13 cellular contexts compared by ENCODE assay signal in the genomic region with DNA sequence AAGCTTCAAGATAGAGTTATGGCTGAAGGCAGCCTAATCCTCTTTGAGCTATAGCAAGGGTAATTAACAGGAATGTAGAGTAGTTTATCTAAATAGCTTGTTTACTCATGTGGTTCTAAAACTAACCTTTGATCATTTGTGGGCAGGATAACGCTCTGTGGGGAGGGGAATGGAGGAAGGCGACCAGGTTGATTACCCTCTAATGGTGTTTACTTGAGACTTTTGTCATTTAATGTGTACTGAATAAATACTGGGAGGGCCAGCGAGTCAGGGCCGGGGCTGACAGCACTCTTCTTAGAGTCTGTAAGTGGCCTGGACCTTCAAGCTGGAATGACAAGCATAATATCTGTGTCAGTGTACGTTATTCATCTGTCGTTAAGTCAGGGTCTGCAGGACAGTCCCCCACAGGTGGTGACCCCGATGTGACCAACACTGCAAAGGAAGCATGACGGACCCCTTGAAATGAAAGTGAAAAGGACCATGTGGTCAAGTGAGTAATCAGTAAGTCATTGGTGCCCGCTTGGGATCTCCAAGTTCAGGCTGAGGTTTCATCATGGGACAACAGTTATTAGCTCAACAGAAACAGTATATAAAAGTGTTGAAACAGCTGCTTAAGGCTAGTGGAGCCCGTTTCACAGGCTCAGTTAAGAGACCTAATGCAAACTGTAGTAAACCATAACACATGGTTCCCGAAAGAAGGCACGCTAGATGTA.
DNase-seq lines count a peak whose midpoint lies in the region; ATAC-seq and TF ChIP-seq lines count a peak whose summit lies in the region.
"Had no signal": no experiment of that assay in that cellular context is flagged by ENCODE, and none has a peak within 500 bp of the region (broad histone marks: within the 10 kb centered on the region; RNA-seq: fewer than 3 reads in every experiment).

No MANE protein-coding gene starts in this region.

- H3K27ac Mint-ChIP-seq in activated CD8-positive, alpha-beta T cell treated with anti-CD3 and anti-CD28 coated beads, Interleukin-2, amount 10 ng/mL, durations not matched to agents 7 days and 5 days, result no peak overlapping the region
- H3K27ac Mint-ChIP-seq: mesothelial cell of epicardium had no signal

- H3K27me3 ChIP-seq in RWPE2 (ENCODE audit: insufficient read depth, poor library complexity, severe bottlenecking) (no peaks in the 10 kb centered on the region), esophagus squamous epithelium (no peaks in the 10 kb centered on the region)
- H3K27me3 ChIP-seq: heart left ventricle had no signal

- H3K4me3 Mint-ChIP-seq in activated CD8-positive, alpha-beta T cell treated with anti-CD3 and anti-CD28 coated beads, Interleukin-2, amount 10 ng/mL, durations not matched to agents 7 days and 5 days, result no peak overlapping the region
- H3K4me3 Mint-ChIP-seq: mesothelial cell of epicardium had no signal

- H3K36me3 ChIP-seq in RWPE2 (ENCODE audit: low read depth) (no peaks in the 10 kb centered on the region), esophagus squamous epithelium (peaks cover 0 to 18% (median 0%) of the 10 kb centered on the region in 3 donors)

- no peaks in the 10 kb centered on the region for H3K9me3 Mint-ChIP-seq in activated CD8-positive, alpha-beta T cell treated with anti-CD3 and anti-CD28 coated beads, Interleukin-2, amount 10 ng/mL, durations not matched to agents 7 days and 5 days (ENCODE audit: insufficient read depth)

- H3K4me1 ChIP-seq in RWPE2 (ENCODE audit: insufficient read depth, poor library complexity, severe bottlenecking) (no peaks in the 10 kb centered on the region), esophagus squamous epithelium (no peaks in the 10 kb centered on the region)
- H3K4me1 ChIP-seq: heart left ventricle had no signal

- ATAC-seq in RWPE2 (ENCODE audit: low read depth), result 0 out of 3 replicates have a peak, but pooled peaks have one; percentile 17
- no peak for ATAC-seq in activated CD8-positive, alpha-beta T cell treated with anti-CD3 and anti-CD28 coated beads, Interleukin-2, amount 10 ng/mL, durations not matched to agents 7 days and 5 days
- ATAC-seq: heart left ventricle had no signal

- intact Hi-C loops in esophagus squamous epithelium (cut with DNase I), result no loop called here

- TF ChIP-seq POLR2A in esophagus squamous epithelium (IDR thresholded peaks at IDR 0.05), result no peak

- TF ChIP-seq CTCF in RWPE2 (IDR thresholded peaks at IDR 0.05; ENCODE audit: poor library complexity, severe bottlenecking) (no peak), esophagus squamous epithelium (IDR thresholded peaks at IDR 0.05) (no peak)

- no peak overlapping the region for H3K4me3 ChIP-seq in RWPE2 (ENCODE audit: severe bottlenecking)
- H3K4me3 ChIP-seq in esophagus squamous epithelium, result no peak overlapping the region
- H3K4me3 ChIP-seq: coronary artery, heart left ventricle had no signal

- CTCF ChIA-PET in activated CD8-positive, alpha-beta T cell treated with anti-CD3 and anti-CD28 coated beads, Interleukin-2, amount 10 ng/mL, durations not matched to agents 7 days and 5 days (lab: Charles Lee), result no interaction called here

- DNase-seq in HT1080 (ENCODE audit: low read depth) (peak; percentile 63), RWPE2 (ENCODE audit: low spot score) (no peak), fibroblast of the conjunctiva (ENCODE audit: low read depth) (peak; percentile 3), renal cortical epithelial cell (ENCODE audit: low read depth) (peak; percentile 45), esophagus squamous epithelium (lab: John Stamatoyannopoulos, UW) (no peak), hypothalamus (lab: John Stamatoyannopoulos, UW) (no peak)
- no peak for DNase-seq in activated CD8-positive, alpha-beta T cell treated with anti-CD3 and anti-CD28 coated beads, Interleukin-2, amount 10 ng/mL, durations not matched to agents 7 days and 5 days
- DNase-seq: activated CD4-positive, alpha-beta T cell treated with anti-CD3 and anti-CD28 coated beads, Interleukin-2, amount 50 U/mL, for 48 hours; activated naive CD4-positive, alpha-beta T cell; heart left ventricle; NCI-H1417 treated with DMSO at 0.1 percent for 48 hours had no signal

- H3K27ac ChIP-seq in RWPE2 (ENCODE audit: poor library complexity, severe bottlenecking), result no peak overlapping the region
- H3K27ac ChIP-seq in esophagus squamous epithelium, result no peak overlapping the region
- H3K27ac ChIP-seq: coronary artery, heart left ventricle had no signal

- H3K9me3 ChIP-seq in RWPE2 (ENCODE audit: severe bottlenecking), result no peaks in the 10 kb centered on the region
- no peaks in the 10 kb centered on the region for H3K9me3 ChIP-seq in esophagus squamous epithelium

- H3K27me3 Mint-ChIP-seq in activated CD8-positive, alpha-beta T cell treated with anti-CD3 and anti-CD28 coated beads, Interleukin-2, amount 10 ng/mL, durations not matched to agents 7 days and 5 days (ENCODE audit: low read depth), result no peaks in the 10 kb centered on the region

- WGBS in esophagus squamous epithelium, 2 donors, result 83 to 85% methylated on average over 12 of the region's 12 CpGs

- POLR2A ChIA-PET in activated CD8-positive, alpha-beta T cell treated with anti-CD3 and anti-CD28 coated beads, Interleukin-2, amount 10 ng/mL, durations not matched to agents 7 days and 5 days (lab: Charles Lee), result no interaction called here

- no peaks in the 10 kb centered on the region for H3K4me1 Mint-ChIP-seq in activated CD8-positive, alpha-beta T cell treated with anti-CD3 and anti-CD28 coated beads, Interleukin-2, amount 10 ng/mL, durations not matched to agents 7 days and 5 days (ENCODE audit: low read depth)
- H3K4me1 Mint-ChIP-seq: mesothelial cell of epicardium had no signal

- peaks cover 11% of the 10 kb centered on the region for H3K36me3 Mint-ChIP-seq in activated CD8-positive, alpha-beta T cell treated with anti-CD3 and anti-CD28 coated beads, Interleukin-2, amount 10 ng/mL, durations not matched to agents 7 days and 5 days (ENCODE audit: low read depth)

Comparison
In these comparisons a context has a peak if more than half of its experiments do, and no peak if none do; other contexts are left out.
1. DNase-seq: peak in HT1080 (single experiment), fibroblast of the conjunctiva (single experiment) and renal cortical epithelial cell (single experiment); none in RWPE2 (single experiment), esophagus squamous epithelium (single experiment), activated CD8-positive, alpha-beta T cell treated with anti-CD3 and anti-CD28 coated beads, Interleukin-2, amount 10 ng/mL, durations not matched to agents 7 days and 5 days (single experiment) and hypothalamus (0 of 51).